In the genomic region with DNA sequence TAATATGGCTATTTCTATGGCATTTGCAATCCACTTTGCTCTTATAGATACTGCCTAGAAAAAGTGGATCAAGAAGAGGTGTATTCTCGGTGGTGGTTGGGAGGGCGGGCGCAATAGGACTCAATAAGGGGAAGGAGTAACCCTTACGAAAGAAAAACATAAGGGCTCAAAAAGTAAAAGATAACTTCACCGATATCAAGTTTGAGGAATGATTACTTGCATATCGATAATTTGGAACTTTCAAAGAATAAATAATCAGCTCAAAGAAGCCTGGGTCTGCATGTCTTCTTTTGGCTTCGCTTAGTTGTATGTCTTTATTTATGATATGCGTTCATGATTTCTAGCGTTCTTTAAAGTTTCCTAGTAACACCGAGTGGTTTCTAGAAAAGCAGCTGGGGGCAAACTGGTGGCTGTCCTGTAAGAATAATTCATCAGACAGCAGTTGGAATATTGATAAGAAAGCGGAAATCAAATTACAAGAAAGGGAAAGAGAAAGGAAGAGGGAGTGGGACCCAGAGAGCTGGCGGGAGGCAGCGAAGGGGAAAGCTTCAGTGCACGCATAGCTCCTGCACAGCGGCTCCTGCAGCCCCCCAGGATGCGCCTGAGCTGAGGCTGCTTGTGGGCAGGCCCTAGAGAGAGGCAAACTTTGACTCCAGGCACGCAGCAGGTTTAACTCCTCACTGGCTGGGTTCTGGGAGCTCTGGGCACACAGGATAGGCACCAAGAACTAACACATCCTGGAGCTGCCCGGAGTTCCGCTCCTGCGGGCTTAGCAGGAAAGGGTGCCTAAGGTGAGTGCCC, we compare ENCODE assay signal across 1 cellular context.
A peak's percentile ranks its signal among the peaks of the same experiment; 100 is the strongest.
TF ChIP-seq lines count a peak whose summit lies in the region.

No MANE protein-coding gene starts in this region.

TF ChIP-seq in WTC11, 78 proteins besides CTCF, POLR2A, EP300 and RAD21 (continued from another document):
- TF ChIP-seq, protein P1, sequence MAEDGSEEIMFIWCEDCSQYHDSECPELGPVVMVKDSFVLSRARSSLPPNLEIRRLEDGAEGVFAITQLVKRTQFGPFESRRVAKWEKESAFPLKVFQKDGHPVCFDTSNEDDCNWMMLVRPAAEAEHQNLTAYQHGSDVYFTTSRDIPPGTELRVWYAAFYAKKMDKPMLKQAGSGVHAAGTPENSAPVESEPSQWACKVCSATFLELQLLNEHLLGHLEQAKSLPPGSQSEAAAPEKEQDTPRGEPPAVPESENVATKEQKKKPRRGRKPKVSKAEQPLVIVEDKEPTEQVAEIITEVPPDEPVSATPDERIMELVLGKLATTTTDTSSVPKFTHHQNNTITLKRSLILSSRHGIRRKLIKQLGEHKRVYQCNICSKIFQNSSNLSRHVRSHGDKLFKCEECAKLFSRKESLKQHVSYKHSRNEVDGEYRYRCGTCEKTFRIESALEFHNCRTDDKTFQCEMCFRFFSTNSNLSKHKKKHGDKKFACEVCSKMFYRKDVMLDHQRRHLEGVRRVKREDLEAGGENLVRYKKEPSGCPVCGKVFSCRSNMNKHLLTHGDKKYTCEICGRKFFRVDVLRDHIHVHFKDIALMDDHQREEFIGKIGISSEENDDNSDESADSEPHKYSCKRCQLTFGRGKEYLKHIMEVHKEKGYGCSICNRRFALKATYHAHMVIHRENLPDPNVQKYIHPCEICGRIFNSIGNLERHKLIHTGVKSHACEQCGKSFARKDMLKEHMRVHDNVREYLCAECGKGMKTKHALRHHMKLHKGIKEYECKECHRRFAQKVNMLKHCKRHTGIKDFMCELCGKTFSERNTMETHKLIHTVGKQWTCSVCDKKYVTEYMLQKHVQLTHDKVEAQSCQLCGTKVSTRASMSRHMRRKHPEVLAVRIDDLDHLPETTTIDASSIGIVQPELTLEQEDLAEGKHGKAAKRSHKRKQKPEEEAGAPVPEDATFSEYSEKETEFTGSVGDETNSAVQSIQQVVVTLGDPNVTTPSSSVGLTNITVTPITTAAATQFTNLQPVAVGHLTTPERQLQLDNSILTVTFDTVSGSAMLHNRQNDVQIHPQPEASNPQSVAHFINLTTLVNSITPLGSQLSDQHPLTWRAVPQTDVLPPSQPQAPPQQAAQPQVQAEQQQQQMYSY (CRISPR knock-in tag; IDR thresholded peaks at IDR 0.05), result 0 out of 2 replicates have a peak, but pooled peaks have one; percentile 10
- TF ChIP-seq GABPB1 (CRISPR knock-in tag; IDR thresholded peaks at IDR 0.05), result no peak
- no peak for TF ChIP-seq GRHL2 (CRISPR knock-in tag; IDR thresholded peaks at IDR 0.05; ENCODE audit: insufficient replicate concordance, severe bottlenecking)
- TF ChIP-seq SP1 (CRISPR knock-in tag; conservative IDR thresholded peaks at IDR 0.05), result 0 out of 2 replicates have a peak, but pooled peaks have one; percentile 42
